18 cellular contexts compared by ENCODE assay signal in the genomic region with DNA sequence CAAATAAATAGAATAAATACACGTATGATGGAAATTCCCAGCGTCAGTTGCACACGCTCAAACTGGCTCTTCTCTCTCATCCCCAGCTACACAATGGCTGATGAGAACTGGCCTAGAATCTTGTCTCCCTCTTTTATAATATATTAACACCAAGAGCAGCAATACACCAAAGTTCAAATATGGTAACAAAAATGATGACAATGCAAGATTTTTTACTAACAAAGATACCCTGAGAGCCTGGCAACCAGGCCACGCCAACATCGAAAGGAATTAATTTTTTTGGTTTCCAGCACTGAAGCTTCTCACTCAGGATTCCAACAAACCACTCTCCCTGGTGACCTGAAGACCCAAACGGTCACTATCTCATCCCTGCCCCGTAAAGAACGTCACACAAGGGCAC.
"Had no signal": no experiment of that assay in that cellular context is flagged by ENCODE, and none has a peak within 500 bp of the region (broad histone marks: within the 10 kb centered on the region; RNA-seq: fewer than 3 reads in every experiment).

No MANE protein-coding gene starts in this region.

- H3K4me3 ChIP-seq: body of pancreas, lower lobe of right lung, mucosa of descending colon, neural progenitor cell, thoracic aorta, vagina had no signal

- H3K4me2 ChIP-seq: neural progenitor cell had no signal

- H3K9me3 ChIP-seq: body of pancreas, lower lobe of right lung, mucosa of descending colon, thoracic aorta, vagina had no signal

- H3K27ac ChIP-seq: body of pancreas, lower lobe of right lung, neural progenitor cell, thoracic aorta, vagina had no signal

- H3K9me3 Mint-ChIP-seq: activated naive CD4-positive, alpha-beta T cell treated with anti-CD3 and anti-CD28 coated beads, Interleukin-2, amount 10 ng/mL, durations not matched to agents 7 days and 5 days; activated T-cell treated with anti-CD3 and anti-CD28 coated beads, Interleukin-2, amount 50 U/mL, for 4 hours; type B pancreatic cell had no signal

- H3K4me3 Mint-ChIP-seq: activated naive CD4-positive, alpha-beta T cell treated with anti-CD3 and anti-CD28 coated beads, Interleukin-2, amount 10 ng/mL, durations not matched to agents 7 days and 5 days; activated T-cell treated with anti-CD3 and anti-CD28 coated beads, Interleukin-2, amount 50 U/mL, for 4 hours; neural progenitor cell; type B pancreatic cell had no signal

- H3K27me3 ChIP-seq: body of pancreas, neural progenitor cell, vagina had no signal

- H3K4me1 ChIP-seq: body of pancreas, neural progenitor cell, vagina had no signal

- H3K36me3 Mint-ChIP-seq: activated naive CD4-positive, alpha-beta T cell treated with anti-CD3 and anti-CD28 coated beads, Interleukin-2, amount 10 ng/mL, durations not matched to agents 7 days and 5 days; neural progenitor cell; type B pancreatic cell had no signal

- ATAC-seq: body of pancreas, left lobe of liver, lower lobe of right lung, mucosa of descending colon had no signal

- H3K27me3 Mint-ChIP-seq: type B pancreatic cell had no signal

- H3K9ac ChIP-seq: neural progenitor cell had no signal

- H3K36me3 ChIP-seq: lower lobe of right lung, neural progenitor cell, thoracic aorta, vagina had no signal

- DNase-seq: activated CD4-positive, alpha-beta T cell treated with anti-CD3 and anti-CD28 coated beads, Interleukin-2, amount 50 U/mL, for 1 hour; activated effector memory CD4-positive, alpha-beta T cell treated with anti-CD3 and anti-CD28 coated beads, Interleukin-2, amount 50 U/mL, for 16 hours; activated naive CD4-positive, alpha-beta T cell treated with anti-CD3 and anti-CD28 coated beads, Interleukin-2, amount 10 ng/mL, durations not matched to agents 7 days and 5 days; activated T-cell treated with anti-CD3 and anti-CD28 coated beads, Interleukin-2, amount 50 U/mL, for 4 hours; anterior cingulate cortex; body of pancreas; kidney; lower lobe of right lung; mesendoderm; mucosa of descending colon; stimulated activated CD4-positive, alpha-beta T cell treated with anti-CD3 and anti-CD28 coated beads, Interleukin-2, amount 100 ng/mL, for 48 hours; stimulated activated CD8-positive, alpha-beta memory T cell treated with anti-CD3 and anti-CD28 coated beads, Interleukin-4, amount 100 ng/mL, for 48 hours; stimulated activated naive CD4-positive, alpha-beta T cell had no signal

- H3K27ac Mint-ChIP-seq: activated naive CD4-positive, alpha-beta T cell treated with anti-CD3 and anti-CD28 coated beads, Interleukin-2, amount 10 ng/mL, durations not matched to agents 7 days and 5 days; neural progenitor cell; type B pancreatic cell had no signal
